37 cellular contexts compared by ENCODE assay signal in genomic region chr4:27629532-27630225, GRCh38.
"Had no signal": no experiment of that assay in that cellular context is flagged by ENCODE, and none has a peak within 500 bp of the region (broad histone marks: within the 10 kb centered on the region; RNA-seq: fewer than 3 reads in every experiment).

No MANE protein-coding gene starts in this region.

- H3K36me3 ChIP-seq: adrenal gland, brain microvascular endothelial cell, breast epithelium had no signal

- H3K27me3 ChIP-seq: adrenal gland, body of pancreas, brain microvascular endothelial cell, breast epithelium had no signal

- H3K27ac Mint-ChIP-seq: activated B cell treated with CpG ODN at 0.5 μM for 24 hours; activated CD4-positive, alpha-beta memory T cell treated with anti-CD3 and anti-CD28 coated beads for 36 hours; activated CD4-positive, alpha-beta T cell treated with anti-CD3 and anti-CD28 coated beads, Interleukin-2, amount 10 ng/mL, durations not matched to agents 24 days and 14 days; activated CD8-positive, alpha-beta T cell treated with anti-CD3 and anti-CD28 coated beads for 36 hours; activated naive CD4-positive, alpha-beta T cell treated with anti-CD3 and anti-CD28 coated beads for 36 hours; activated naive CD4-positive, alpha-beta T cell treated with anti-CD3 and anti-CD28 coated beads, Interleukin-2, amount 50 U/mL, for 72 hours; activated naive CD8-positive, alpha-beta T cell treated with anti-CD3 and anti-CD28 coated beads for 36 hours; activated T-cell treated with anti-CD3 and anti-CD28 coated beads, Interleukin-2, amount 50 U/mL, for 72 hours; activated T-helper 1 cell treated with anti-CD3 and anti-CD28 coated beads, Interleukin-12 subunit alpha, Interleukin-12 subunit beta, Interleukin-2, Interleukin-4 antibody, amounts not matched to agents 30 ng/mL and 10 ng/mL and 1 ng/mL, durations not matched to agents 14 hours and 24 hours and 36 hours; activated T-helper 17 cell treated with anti-CD3 and anti-CD28 coated beads, Interleukin-2, amount 50 U/mL, for 72 hours; T-helper 1 cell treated with Interleukin-12 subunit alpha and Interleukin-12 subunit beta and Interleukin-4 antibody, amounts not matched to agents 30 μg/mL and 1 μg/mL, for 36 hours; T-helper 2 cell treated with Interferon-gamma antibody and Interleukin-4, amounts not matched to agents 5 μg/mL and 100 μg/mL, for 36 hours had no signal

- H3K4me1 Mint-ChIP-seq: activated B cell treated with CpG ODN at 0.5 μM for 24 hours; activated CD4-positive, alpha-beta T cell treated with anti-CD3 and anti-CD28 coated beads, Interleukin-2, amount 10 ng/mL, durations not matched to agents 24 days and 14 days; activated naive CD8-positive, alpha-beta T cell treated with anti-CD3 and anti-CD28 coated beads for 36 hours; activated T-helper 17 cell treated with anti-CD3 and anti-CD28 coated beads, Interleukin-2, amount 50 U/mL, for 72 hours had no signal

- H3K27me3 Mint-ChIP-seq: activated B cell treated with CpG ODN at 0.5 μM for 24 hours; activated CD4-positive, alpha-beta memory T cell treated with anti-CD3 and anti-CD28 coated beads for 36 hours; activated CD4-positive, alpha-beta T cell treated with anti-CD3 and anti-CD28 coated beads, Interleukin-2, amount 10 ng/mL, durations not matched to agents 24 days and 14 days; activated CD8-positive, alpha-beta T cell treated with anti-CD3 and anti-CD28 coated beads for 36 hours; activated naive CD8-positive, alpha-beta T cell treated with anti-CD3 and anti-CD28 coated beads for 36 hours; activated T-helper 17 cell treated with anti-CD3 and anti-CD28 coated beads, Interleukin-2, amount 50 U/mL, for 72 hours had no signal

- FAIRE-seq: astrocyte, TTC549 had no signal

- DNase-seq: activated B cell treated with CpG ODN at 0.5 μM for 24 hours; activated CD4-positive, alpha-beta memory T cell treated with anti-CD3 and anti-CD28 coated beads for 36 hours; activated CD4-positive, alpha-beta T cell treated with anti-CD3 and anti-CD28 coated beads for 4 hours; activated CD4-positive, alpha-beta T cell treated with anti-CD3 and anti-CD28 coated beads, Interleukin-2, amount 10 ng/mL, durations not matched to agents 24 days and 14 days; activated CD4-positive, alpha-beta T cell treated with anti-CD3 and anti-CD28 coated beads, Interleukin-2, amount 50 U/mL, for 1 hour; activated CD4-positive, alpha-beta T cell treated with anti-CD3 and anti-CD28 coated beads, Interleukin-2, amount 50 U/mL, for 4 hours; activated CD4-positive, CD25-positive, alpha-beta regulatory T cell treated with anti-CD3 and anti-CD28 coated beads, Interleukin-2, amount 50 U/mL, for 72 hours; activated CD8-positive, alpha-beta memory T cell treated with anti-CD3 and anti-CD28 coated beads, Interleukin-2, amount 50 U/mL, for 4 hours; activated CD8-positive, alpha-beta T cell treated with anti-CD3 and anti-CD28 coated beads for 36 hours; activated effector memory CD4-positive, alpha-beta T cell treated with anti-CD3 and anti-CD28 coated beads, Interleukin-2, amount 50 U/mL, for 16 hours; activated gamma-delta T cell treated with Interleukin-2 at 50 U/mL for 16 hours; activated naive CD4-positive, alpha-beta T cell; activated naive CD4-positive, alpha-beta T cell treated with anti-CD3 and anti-CD28 coated beads for 36 hours; activated naive CD4-positive, alpha-beta T cell treated with anti-CD3 and anti-CD28 coated beads, Interleukin-2, amount 50 U/mL, for 16 hours; activated naive CD8-positive, alpha-beta T cell treated with anti-CD3 and anti-CD28 coated beads for 36 hours; activated T-cell treated with anti-CD3 and anti-CD28 coated beads for 4 hours; activated T-cell treated with anti-CD3 and anti-CD28 coated beads, Interleukin-2, amount 50 U/mL, for 1 hour; activated T-cell treated with anti-CD3 and anti-CD28 coated beads, Interleukin-2, amount 50 U/mL, for 4 hours; activated T-cell treated with anti-CD3 and anti-CD28 coated beads, Interleukin-2, amount 50 U/mL, for 72 hours; adrenal gland; amniotic stem cell; aorta; body of pancreas; brain microvascular endothelial cell; central memory CD4-positive, alpha-beta T cell; T-helper 1 cell; T-helper 2 cell; T-helper 9 cell had no signal

- H3K9me3 Mint-ChIP-seq: activated B cell treated with CpG ODN at 0.5 μM for 24 hours; activated CD4-positive, alpha-beta memory T cell treated with anti-CD3 and anti-CD28 coated beads for 36 hours; activated CD4-positive, alpha-beta T cell treated with anti-CD3 and anti-CD28 coated beads, Interleukin-2, amount 10 ng/mL, durations not matched to agents 24 days and 14 days; activated naive CD8-positive, alpha-beta T cell treated with anti-CD3 and anti-CD28 coated beads for 36 hours; activated T-cell treated with anti-CD3 and anti-CD28 coated beads, Interleukin-2, amount 50 U/mL, for 4 hours; activated T-cell treated with anti-CD3 and anti-CD28 coated beads, Interleukin-2, amount 50 U/mL, for 72 hours; activated T-helper 1 cell treated with anti-CD3 and anti-CD28 coated beads, Interleukin-12 subunit alpha, Interleukin-12 subunit beta, Interleukin-2, Interleukin-4 antibody, amounts not matched to agents 30 ng/mL and 10 ng/mL and 1 ng/mL, durations not matched to agents 14 hours and 24 hours and 36 hours; T-helper 1 cell treated with Interleukin-12 subunit alpha and Interleukin-12 subunit beta and Interleukin-4 antibody, amounts not matched to agents 30 μg/mL and 1 μg/mL, for 36 hours; T-helper 2 cell treated with Interferon-gamma antibody and Interleukin-4, amounts not matched to agents 5 μg/mL and 100 μg/mL, for 36 hours had no signal

- H3K4me3 ChIP-seq: adrenal gland, body of pancreas, breast epithelium had no signal

- H3K4me1 ChIP-seq: adrenal gland, body of pancreas, breast epithelium had no signal

- H3K9me3 ChIP-seq: adrenal gland, body of pancreas, breast epithelium had no signal

- H3K4me3 Mint-ChIP-seq: activated B cell treated with CpG ODN at 0.5 μM for 24 hours; activated CD4-positive, alpha-beta memory T cell treated with anti-CD3 and anti-CD28 coated beads for 36 hours; activated CD4-positive, alpha-beta T cell treated with anti-CD3 and anti-CD28 coated beads, Interleukin-2, amount 10 ng/mL, durations not matched to agents 24 days and 14 days; activated CD8-positive, alpha-beta T cell treated with anti-CD3 and anti-CD28 coated beads for 36 hours; activated naive CD4-positive, alpha-beta T cell treated with anti-CD3 and anti-CD28 coated beads for 36 hours; activated naive CD8-positive, alpha-beta T cell treated with anti-CD3 and anti-CD28 coated beads for 36 hours; activated T-cell treated with anti-CD3 and anti-CD28 coated beads, Interleukin-2, amount 50 U/mL, for 4 hours; activated T-cell treated with anti-CD3 and anti-CD28 coated beads, Interleukin-2, amount 50 U/mL, for 72 hours; activated T-helper 1 cell treated with anti-CD3 and anti-CD28 coated beads, Interleukin-12 subunit alpha, Interleukin-12 subunit beta, Interleukin-2, Interleukin-4 antibody, amounts not matched to agents 30 ng/mL and 10 ng/mL and 1 ng/mL, durations not matched to agents 14 hours and 24 hours and 36 hours; activated T-helper 17 cell treated with anti-CD3 and anti-CD28 coated beads, Interleukin-2, amount 50 U/mL, for 72 hours; T-helper 1 cell treated with Interleukin-12 subunit alpha and Interleukin-12 subunit beta and Interleukin-4 antibody, amounts not matched to agents 30 μg/mL and 1 μg/mL, for 36 hours; T-helper 2 cell treated with Interferon-gamma antibody and Interleukin-4, amounts not matched to agents 5 μg/mL and 100 μg/mL, for 36 hours had no signal

- H3K27ac ChIP-seq: adrenal gland, body of pancreas, brain microvascular endothelial cell, breast epithelium, VCaP had no signal

- ATAC-seq: activated CD8-positive, alpha-beta T cell treated with anti-CD3 and anti-CD28 coated beads for 36 hours; activated naive CD4-positive, alpha-beta T cell treated with anti-CD3 and anti-CD28 coated beads, Interleukin-2, amount 50 U/mL, for 72 hours; activated T-cell treated with anti-CD3 and anti-CD28 coated beads, Interleukin-2, amount 50 U/mL, for 4 hours; activated T-cell treated with anti-CD3 and anti-CD28 coated beads, Interleukin-2, amount 50 U/mL, for 72 hours; activated T-helper 17 cell treated with anti-CD3 and anti-CD28 coated beads, Interleukin-2, amount 50 U/mL, for 72 hours; body of pancreas had no signal

- H3K36me3 Mint-ChIP-seq: activated CD4-positive, alpha-beta memory T cell treated with anti-CD3 and anti-CD28 coated beads for 36 hours; activated naive CD4-positive, alpha-beta T cell treated with anti-CD3 and anti-CD28 coated beads, Interleukin-2, amount 50 U/mL, for 72 hours; activated naive CD8-positive, alpha-beta T cell treated with anti-CD3 and anti-CD28 coated beads for 36 hours had no signal
